In genomic region chr2:65128297-65129190, GRCh38 we compare ENCODE assay signal across 8 cellular contexts. TPM values are rescaled to one million over a fixed set of nuclear protein-coding genes. Genes with fewer than 3 reads are reported as not detected.
DNase-seq lines count a peak whose midpoint lies in the region; ATAC-seq and TF ChIP-seq lines count a peak whose summit lies in the region.

No MANE protein-coding gene starts in this region.

- peak overlapping the region; percentile 98 for H3K27ac Mint-ChIP-seq in CD4-positive, alpha-beta T cell

- no peak for TF ChIP-seq POLR2A in GM18505 (IDR thresholded peaks at IDR 0.05; ENCODE audit: borderline replicate concordance, extremely low read depth, insufficient read depth, insufficient read length)

- no peaks in the 10 kb centered on the region for H3K27me3 Mint-ChIP-seq in CD4-positive, alpha-beta T cell

- intact Hi-C loops in CD4-positive, alpha-beta T cell (cut with DNase I, micrococcal nuclease) = loop anchor here in 1 of 2 experiments (2.0 to 5.0 kb wide), 2 partner anchors 56 to 70 kb away; no protein-coding TSS in a partner anchor
- intact Hi-C loops in left lung (cut with DNase I) = no loop called here

- POLR2A ChIA-PET in CD4-positive, alpha-beta T cell (lab: Charles Lee) = interaction anchor here (0.5 to 3.7 kb wide), 13 partner anchors 9 to 803 kb away, joined by 3 to 119 read pairs (median 7); partner anchors contain the start of genes ACTR2 and CEP68

- H3K27ac ChIP-seq in CD4-positive, alpha-beta T cell (ENCODE audit: low read depth, low read length) = no peak overlapping the region
- H3K27ac ChIP-seq in left lung (peak overlapping the region; percentile 96 to 97), thymus (ENCODE audit: low read depth) (peak overlapping the region; percentile 5)

- CTCF ChIA-PET in CD4-positive, alpha-beta T cell (lab: Charles Lee) = interaction anchor here (0.7 to 2.2 kb wide), 4 partner anchors 64 to 1353 kb away, joined by 3 to 13 read pairs (median 4); partner anchors contain the start of gene ACTR2

- H3K4me3 Mint-ChIP-seq in CD4-positive, alpha-beta T cell = peak overlapping the region; percentile 100

- no peak for TF ChIP-seq CTCF in CD4-positive, alpha-beta T cell (IDR thresholded peaks at IDR 0.05)
- TF ChIP-seq CTCF in astrocyte of the cerebellum (IDR thresholded peaks at IDR 0.05; ENCODE audit: low read depth, low read length, missing control alignments) (no peak), left lung (IDR thresholded peaks at IDR 0.05) (no peak)

- H3K36me3 Mint-ChIP-seq in CD4-positive, alpha-beta T cell (ENCODE audit: low read depth) = peaks cover 23% of the 10 kb centered on the region

- H3K27me3 ChIP-seq in CD4-positive, alpha-beta T cell (ENCODE audit: control insufficient read depth, insufficient read depth, low read length) = no peaks in the 10 kb centered on the region
- H3K27me3 ChIP-seq in left lung (no peaks in the 10 kb centered on the region), thymus (ENCODE audit: control insufficient read depth, insufficient read depth) (no peaks in the 10 kb centered on the region)

- DNase-seq in CD4-positive, alpha-beta T cell = no peak
- DNase-seq in LHCN-M2 (ENCODE audit: low read depth) = peak; percentile 24
- DNase-seq in astrocyte of the cerebellum (ENCODE audit: low read depth) = peak; percentile 15
- peak in 1 of 2 donors; percentile 47 for DNase-seq in left lung
- DNase-seq in NCI-H146 (lab: John Stamatoyannopoulos, UW) = no peak

- peaks cover 54% of the 10 kb centered on the region for H3K4me1 Mint-ChIP-seq in CD4-positive, alpha-beta T cell (ENCODE audit: low read depth)

- no peaks in the 10 kb centered on the region for H3K36me3 ChIP-seq in left lung
- no peaks in the 10 kb centered on the region for H3K36me3 ChIP-seq in thymus (ENCODE audit: control insufficient read depth, insufficient read depth)

- 28% methylated on average over 8 of the region's 8 CpGs for WGBS in thymus

- ATAC-seq in CD4-positive, alpha-beta T cell (ENCODE audit: poor library complexity) = no peak
- ATAC-seq in left lung (no peak), HG03442 (IDR thresholded peaks at IDR 0.05; ENCODE audit: unreplicated experiment) (no peak), GM18505 (IDR thresholded peaks at IDR 0.05; ENCODE audit: unreplicated experiment) (no peak)

- H3K4me1 ChIP-seq in left lung (peaks cover 19 to 58% of the 10 kb centered on the region in 2 donors), thymus (ENCODE audit: control insufficient read depth, insufficient read depth, low read length) (peaks cover 12% of the 10 kb centered on the region)

- in situ Hi-C loops in astrocyte of the cerebellum (cut with HindIII; ENCODE audit: low sequenced_read_pairs) = loop anchor here (5.0 kb wide), 1 partner anchor 56 kb away; no protein-coding TSS in a partner anchor

- H3K4me3 ChIP-seq in astrocyte of the cerebellum (ENCODE audit: low read depth, low read length) = peak overlapping the region; percentile 98
- H3K4me3 ChIP-seq in left lung = peak overlapping the region; percentile 82 to 95
- H3K4me3 ChIP-seq in thymus (ENCODE audit: low read length) = peak overlapping the region; percentile 98

- H3K9me3 Mint-ChIP-seq in CD4-positive, alpha-beta T cell = no peaks in the 10 kb centered on the region

- no peaks in the 10 kb centered on the region for H3K9me3 ChIP-seq in CD4-positive, alpha-beta T cell (ENCODE audit: control insufficient read depth, low read length)
- no peaks in the 10 kb centered on the region for H3K9me3 ChIP-seq in left lung
- no peaks in the 10 kb centered on the region for H3K9me3 ChIP-seq in thymus (ENCODE audit: control insufficient read depth)

RNA-seq across cellular contexts. Expression of gene RAB1A, which starts 1.4 kb away (rescaled TPM):
- 10 to 100 TPM; 85.3 to 87.6 TPM for total RNA-seq in CD4-positive, alpha-beta T cell
- total RNA-seq in LHCN-M2 (2014; rRNA removed) (75.4 and 89.7 TPM in 2 replicates), left lung (100 to 1,000 TPM; 160 to 202 TPM)
- 147 TPM for polyA plus RNA-seq in LHCN-M2 (2012)
- 144 TPM for polyA plus RNA-seq in thymus

Comparison
In these comparisons a context has a peak if more than half of its experiments do, and no peak if none do; other contexts are left out.
1. DNase-seq: peak in LHCN-M2 (single experiment) and astrocyte of the cerebellum (single experiment); none in CD4-positive, alpha-beta T cell (0 of 10) and NCI-H146 (single experiment).
2. Peak in every context shown above with its lines, with median percentiles within 50 percentile points of each other: H3K4me3 ChIP-seq.